22 cellular contexts compared by ENCODE assay signal in genomic region chr15:36817776-36818175, GRCh38.
"Had no signal": no experiment of that assay in that cellular context is flagged by ENCODE, and none has a peak within 500 bp of the region (broad histone marks: within the 10 kb centered on the region; RNA-seq: fewer than 3 reads in every experiment).

No MANE protein-coding gene starts in this region.

- H3K4me3 ChIP-seq: neural progenitor cell, ovary, psoas muscle, right lobe of liver, sigmoid colon, stomach, tibial artery, transverse colon, upper lobe of right lung, uterus had no signal

- H3K4me2 ChIP-seq: neural progenitor cell had no signal

- H2AFZ ChIP-seq: neural progenitor cell, parathyroid adenoma had no signal

- H3K9me3 ChIP-seq: ovary, psoas muscle, right lobe of liver, sigmoid colon, stomach, tibial artery, transverse colon, upper lobe of right lung, uterus had no signal

- H3K27ac ChIP-seq: neural progenitor cell, ovary, parathyroid adenoma, psoas muscle, right lobe of liver, sigmoid colon, stomach, tibial artery, transverse colon, upper lobe of right lung, uterus had no signal

- H3K4me1 ChIP-seq: parathyroid adenoma, psoas muscle, tibial artery, upper lobe of right lung, uterus had no signal

- H3K36me3 ChIP-seq: neural progenitor cell, ovary, right lobe of liver, sigmoid colon, stomach, tibial artery, transverse colon, upper lobe of right lung, uterus had no signal

- H3K27me3 ChIP-seq: neural progenitor cell, ovary, right lobe of liver, sigmoid colon, stomach, tibial artery, transverse colon, upper lobe of right lung, uterus had no signal

- H3K9ac ChIP-seq: neural progenitor cell, parathyroid adenoma had no signal

- ATAC-seq: natural killer cell; psoas muscle; right cardiac atrium; right lobe of liver; stimulated activated effector memory CD8-positive, alpha-beta T cell treated with anti-CD3 and anti-CD28 coated beads, Interleukin-12 subunit alpha, Interleukin-12 subunit beta, amount 100 ng/mL, for 72 hours; stimulated activated naive B cell treated with anti-CD40 and anti-IgM and Interleukin-4, amounts not matched to agents 10 μg/mL and 1 μg/mL and 100 μg/mL, for 72 hours; upper lobe of right lung had no signal

- DNase-seq: natural killer cell; occipital lobe; ovary; right cardiac atrium; sigmoid colon; small intestine; stimulated activated CD4-positive, alpha-beta T cell treated with anti-CD3 and anti-CD28 coated beads, Interleukin-15, amount 100 ng/mL, for 24 hours; stimulated activated CD4-positive, alpha-beta T cell treated with anti-CD3 and anti-CD28 coated beads, Interleukin-2, amount 100 ng/mL, for 24 hours; stimulated activated CD4-positive, alpha-beta T cell treated with anti-CD3 and anti-CD28 coated beads, Interleukin-2, amount 100 ng/mL, for 48 hours; stimulated activated CD4-positive, alpha-beta T cell treated with anti-CD3 and anti-CD28 coated beads, Interleukin-4, amount 100 ng/mL, for 24 hours; stimulated activated naive B cell treated with anti-CD40 and anti-IgM and Interleukin-4, amounts not matched to agents 10 μg/mL and 1 μg/mL and 100 μg/mL, for 72 hours; stimulated activated naive CD4-positive, alpha-beta T cell treated with Interleukin-2 at 50 U/mL for 16 hours; stomach; tibial artery; transverse colon; upper lobe of right lung; uterus had no signal
